ENCODE assay signal across 6 cellular contexts in genomic region chr12:55706840-55707671, GRCh38. TPM values are rescaled to one million over a fixed set of nuclear protein-coding genes. Genes with fewer than 3 reads are reported as not detected.
DNase-seq lines count a peak whose midpoint lies in the region; ATAC-seq and TF ChIP-seq lines count a peak whose summit lies in the region.

No MANE protein-coding gene starts in this region.

- H3K4me2 ChIP-seq in HCT116 (ENCODE audit: low read length) = peak overlapping the region; percentile 81

- no peaks in the 10 kb centered on the region for H3K9me3 Mint-ChIP-seq in activated naive CD8-positive, alpha-beta T cell treated with anti-CD3 and anti-CD28 coated beads, Interleukin-2, amount 50 U/mL, for 24 hours

- peaks cover 18% of the 10 kb centered on the region for H3K4me1 Mint-ChIP-seq in activated naive CD8-positive, alpha-beta T cell treated with anti-CD3 and anti-CD28 coated beads, Interleukin-2, amount 50 U/mL, for 24 hours

- H3K27ac Mint-ChIP-seq in activated naive CD8-positive, alpha-beta T cell treated with anti-CD3 and anti-CD28 coated beads, Interleukin-2, amount 50 U/mL, for 24 hours = no peak overlapping the region

- peak overlapping the region; percentile 57 for H3K4me3 Mint-ChIP-seq in activated naive CD8-positive, alpha-beta T cell treated with anti-CD3 and anti-CD28 coated beads, Interleukin-2, amount 50 U/mL, for 24 hours

- no peaks in the 10 kb centered on the region for H3K36me3 Mint-ChIP-seq in activated naive CD8-positive, alpha-beta T cell treated with anti-CD3 and anti-CD28 coated beads, Interleukin-2, amount 50 U/mL, for 24 hours (ENCODE audit: low read depth)

- POLR2A ChIA-PET in HCT116 (lab: Charles Lee) = no interaction called here

- RAD21 ChIA-PET in HCT116 (lab: Charles Lee; ENCODE audit: low non-redundant PET in 1 of 2, low total read pairs in 2 of 2, uncharacterized antibody in 2 of 2, unreplicated experiment in 2 of 2) = interaction anchor here in 1 of 2 experiments (1.1 kb wide), 1 partner anchor 9 kb away, joined by 4 read pairs; the partner anchor contains the start of gene BLOC1S1

- H3K9me3 ChIP-seq in HCT116 (ENCODE audit: control insufficient read depth in 1 of 2, insufficient read depth in 1 of 2, low read depth in 1 of 2, low read length in 2 of 2) (no peaks in the 10 kb centered on the region), muscle layer of colon (ENCODE audit: low read length) (no peaks in the 10 kb centered on the region)

- CTCF ChIA-PET in HCT116 (lab: Charles Lee) = interaction anchor here (0.8 to 2.9 kb wide), 4 partner anchors 9 to 50 kb away, joined by 3 to 12 read pairs (median 4); partner anchors contain the start of gene BLOC1S1

- peak overlapping the region; percentile 25; the same call in 1 of the 2 replicates for H3K9ac ChIP-seq in HCT116 (ENCODE audit: low read length)
- peak overlapping the region; percentile 99 for H3K9ac ChIP-seq in muscle layer of colon (ENCODE audit: low read length)

- no peak for TF ChIP-seq CTCF in HCT116 (IDR thresholded peaks at IDR 0.05 in 2 of 3, conservative IDR thresholded peaks at IDR 0.05 in 1 of 3; ENCODE audit: borderline replicate concordance in 1 of 3, insufficient read depth in 1 of 3, low read depth in 2 of 3, low read length in 2 of 3)

- H3K9me2 ChIP-seq in HCT116 (ENCODE audit: insufficient read depth) = no peaks in the 10 kb centered on the region

- TF ChIP-seq POLR2A in HCT116 (IDR thresholded peaks at IDR 0.05; ENCODE audit: borderline replicate concordance, extremely low read depth, insufficient read depth, insufficient read length) = no peak

- H3K4me1 ChIP-seq in HCT116 (ENCODE audit: control insufficient read depth in 1 of 2, insufficient read depth in 2 of 2, low read length in 2 of 2) = peaks cover 4 to 14% of the 10 kb centered on the region in 2 experiments; a peak in 3 of 4 replicates
- H3K4me1 ChIP-seq in muscle layer of colon (ENCODE audit: insufficient read depth, low read length) = peaks cover 47% of the 10 kb centered on the region

- no peaks in the 10 kb centered on the region for H3K79me2 ChIP-seq in HCT116 (ENCODE audit: insufficient read depth, low read length)

- intact Hi-C loops in HCT116 (cut with micrococcal nuclease) = no loop called here

- H3K4me3 ChIP-seq in HCT116 (replicated peaks in 1 of 2; ENCODE audit: low read depth in 1 of 2, low read length in 2 of 2) (peak overlapping the region; percentile 39 to 57), muscle layer of colon (ENCODE audit: low read depth in 1 of 2, low read length in 2 of 2) (peak overlapping the region; percentile 92 to 97)

- TF ChIP-seq RAD21 in HCT116 (IDR thresholded peaks at IDR 0.05; ENCODE audit: low read depth) = no peak

- H3K27me3 ChIP-seq in HCT116 (ENCODE audit: insufficient read depth, low read length) (peaks cover 18% of the 10 kb centered on the region; the same call in 1 of the 2 replicates), muscle layer of colon (ENCODE audit: control insufficient read depth in 1 of 2, insufficient read depth in 2 of 2, low read length in 2 of 2) (no peaks in the 10 kb centered on the region)

- no peak for DNase-seq in HCT116 (ENCODE audit: low read depth, low spot score)
- DNase-seq in activated naive CD8-positive, alpha-beta T cell treated with anti-CD3 and anti-CD28 coated beads, Interleukin-2, amount 50 U/mL, for 24 hours = no peak
- no peak for DNase-seq in DMS79 treated with DMSO at 0.1 percent for 48 hours (lab: John Stamatoyannopoulos, UW)
- no peak for DNase-seq in HCEC 1CT
- DNase-seq in stimulated activated naive CD4-positive, alpha-beta T cell treated with Interleukin-2 at 50 U/mL for 16 hours (lab: John Stamatoyannopoulos, UW) = no peak

- H2AFZ ChIP-seq in HCT116 (ENCODE audit: low read depth, low read length, poor library complexity, severe bottlenecking) = no peak overlapping the region

- H3K27me3 Mint-ChIP-seq in activated naive CD8-positive, alpha-beta T cell treated with anti-CD3 and anti-CD28 coated beads, Interleukin-2, amount 50 U/mL, for 24 hours = peaks cover 28% of the 10 kb centered on the region

- ATAC-seq in HCT116 = 0 out of 2 replicates have a peak, but pooled peaks have one; percentile 13
- ATAC-seq in activated naive CD8-positive, alpha-beta T cell treated with anti-CD3 and anti-CD28 coated beads, Interleukin-2, amount 50 U/mL, for 24 hours = peak; percentile 31

- BruUV-seq in HCT116 (replicated peaks; lab: Mats Ljungman, UMichigan) = no TSS peak

- no peaks in the 10 kb centered on the region for H4K20me1 ChIP-seq in HCT116 (ENCODE audit: insufficient read depth)

- no peak overlapping the region for H3K27ac ChIP-seq in HCT116 (ENCODE audit: low read depth, low read length)
- peak overlapping the region; percentile 89 for H3K27ac ChIP-seq in muscle layer of colon (ENCODE audit: low read depth, low read length)

- no peaks in the 10 kb centered on the region for H3K36me3 ChIP-seq in HCT116 (ENCODE audit: control insufficient read depth in 1 of 2, insufficient read depth in 2 of 2, low read length in 2 of 2)
- no peaks in the 10 kb centered on the region for H3K36me3 ChIP-seq in muscle layer of colon (ENCODE audit: insufficient read depth, low read length)

TF ChIP-seq in HCT116, 20 proteins besides CTCF, POLR2A, EP300 and RAD21:
- no peak for TF ChIP-seq MAX (IDR thresholded peaks at IDR 0.05)
- TF ChIP-seq JUND (IDR thresholded peaks at IDR 0.05) = no peak
- TF ChIP-seq SIN3A (IDR thresholded peaks at IDR 0.05; ENCODE audit: low read depth) = no peak
- no peak for TF ChIP-seq POLR2AphosphoS5 (IDR thresholded peaks at IDR 0.05; ENCODE audit: low read depth, low read length)
- TF ChIP-seq TCF7L2 (IDR thresholded peaks at IDR 0.05; ENCODE audit: borderline replicate concordance, extremely low read depth, insufficient read depth, insufficient read length) = no peak
- TF ChIP-seq REST (IDR thresholded peaks at IDR 0.05; ENCODE audit: low read depth) = no peak
- TF ChIP-seq SP1 (IDR thresholded peaks at IDR 0.05; ENCODE audit: low read depth) = no peak
- no peak for TF ChIP-seq CEBPB (IDR thresholded peaks at IDR 0.05; ENCODE audit: low read depth)
- TF ChIP-seq SRF (IDR thresholded peaks at IDR 0.05; ENCODE audit: low read depth) = no peak
- TF ChIP-seq EZH2 (IDR thresholded peaks at IDR 0.05) = no peak
- TF ChIP-seq YY1 (IDR thresholded peaks at IDR 0.05; ENCODE audit: extremely low read depth, insufficient replicate concordance, low read depth, low read length) = no peak
- no peak for TF ChIP-seq EGR1 (IDR thresholded peaks at IDR 0.05; ENCODE audit: low read depth)
- TF ChIP-seq ELF1 (IDR thresholded peaks at IDR 0.05; ENCODE audit: borderline replicate concordance, low read depth) = no peak
- TF ChIP-seq ATF3 (IDR thresholded peaks at IDR 0.05) = no peak

RNA-seq across cellular contexts. Expression of gene ITGA7, which starts 0.6 kb away (rescaled TPM):
- total RNA-seq in HCT116 (2021; ENCODE audit: unreplicated experiment) = 17.8 TPM
- polyA plus RNA-seq in HCT116 (2012) = 14.7 and 15.0 TPM in 2 replicates

RNA-seq across cellular contexts. Expression of gene BLOC1S1, which starts 8.8 kb away (rescaled TPM):
- total RNA-seq in HCT116 (2021; ENCODE audit: unreplicated experiment) = 85.5 TPM
- polyA plus RNA-seq in HCT116 (2012) = 137 and 151 TPM in 2 replicates

RNA-seq across cellular contexts. Expression of gene RDH5, which starts 13.1 kb away (rescaled TPM):
- total RNA-seq in HCT116 (2021; ENCODE audit: unreplicated experiment) = 6.2 TPM
- polyA plus RNA-seq in HCT116 (2012) = 3.2 and 3.3 TPM in 2 replicates

RNA-seq across cellular contexts. Expression of gene CD63, which starts 21.8 kb away (rescaled TPM):
- 355 TPM for total RNA-seq in HCT116 (2021; ENCODE audit: unreplicated experiment)
- 349 and 393 TPM in 2 replicates for polyA plus RNA-seq in HCT116 (2012)

RNA-seq across cellular contexts. Expression of gene GDF11, which starts 35.9 kb away (rescaled TPM):
- 5.3 TPM for total RNA-seq in HCT116 (2021; ENCODE audit: unreplicated experiment)
- 5.1 and 6.5 TPM in 2 replicates for polyA plus RNA-seq in HCT116 (2012)
